Comparison of ENCODE assay signal across 8 cellular contexts in the genomic region with DNA sequence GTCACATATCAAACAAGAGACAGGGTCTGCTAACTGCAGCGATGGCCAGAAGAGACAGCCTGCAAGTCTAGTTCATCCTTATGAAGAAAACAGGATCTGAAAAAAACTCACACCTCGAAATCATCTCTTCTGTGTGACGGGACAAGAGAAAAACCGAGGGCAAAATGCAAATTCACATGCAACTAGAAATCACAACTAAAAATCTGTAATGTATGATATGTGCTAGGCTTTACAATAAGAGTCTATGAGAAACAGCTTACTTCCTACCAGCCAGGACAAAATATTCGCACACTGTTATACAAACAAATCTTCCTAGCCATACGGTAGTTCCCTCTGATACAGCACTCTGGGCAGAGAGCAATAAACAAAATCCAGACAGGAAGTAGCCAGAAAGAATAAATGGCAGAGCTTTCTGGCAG. TPM values are rescaled to one million over a fixed set of nuclear protein-coding genes. Genes with fewer than 3 reads are reported as not detected.
A peak's percentile ranks its signal among the peaks of the same experiment; 100 is the strongest.
DNase-seq lines count a peak whose midpoint lies in the region; ATAC-seq and TF ChIP-seq lines count a peak whose summit lies in the region.

No MANE protein-coding gene starts in this region.

- intact Hi-C loops in lower lobe of right lung (cut with DNase I), result no loop called here

- ATAC-seq in GM18520 (IDR thresholded peaks at IDR 0.05; ENCODE audit: unreplicated experiment) (peak; percentile 49), lower lobe of right lung (peak; percentile 48 to 49)

- H3K9me3 ChIP-seq in OCI-LY3 (ENCODE audit: insufficient read depth, low read length), result no peaks in the 10 kb centered on the region
- no peaks in the 10 kb centered on the region for H3K9me3 ChIP-seq in lower lobe of right lung

- H3K27me3 ChIP-seq in OCI-LY3 (ENCODE audit: low read depth, low read length) (no peaks in the 10 kb centered on the region), lower lobe of right lung (ENCODE audit: low read depth) (no peaks in the 10 kb centered on the region)

- peak overlapping the region; percentile 22 for H3K27ac ChIP-seq in OCI-LY3 (ENCODE audit: low read length)
- H3K27ac ChIP-seq in lower lobe of right lung, result peak overlapping the region; percentile 65

- peaks cover 3% of the 10 kb centered on the region for H3K36me3 ChIP-seq in OCI-LY3 (replicated peaks; ENCODE audit: low read depth, low read length)
- no peaks in the 10 kb centered on the region for H3K36me3 ChIP-seq in lower lobe of right lung

- peak overlapping the region; percentile 51 for H3K4me2 ChIP-seq in OCI-LY3 (ENCODE audit: low read length)

- H4K20me1 ChIP-seq in OCI-LY3 (ENCODE audit: insufficient read depth, low read length), result no peaks in the 10 kb centered on the region

- DNase-seq in H4 (ENCODE audit: low spot score) (peak; percentile 54), lower lobe of right lung (no peak), SW 1271 (lab: John Stamatoyannopoulos, UW) (no peak), NCI-H1930 (lab: John Stamatoyannopoulos, UW) (no peak), SKM-1 (lab: John Stamatoyannopoulos, UW; ENCODE audit: unreplicated experiment) (no peak), RKO (ENCODE audit: low spot score) (no peak)

- TF ChIP-seq CTCF in OCI-LY3 (IDR thresholded peaks at IDR 0.05; ENCODE audit: low read depth, low read length) (no peak), lower lobe of right lung (IDR thresholded peaks at IDR 0.05) (no peak)

- H3K4me3 ChIP-seq in OCI-LY3 (ENCODE audit: low read length) (peak overlapping the region; percentile 22), lower lobe of right lung (no peak overlapping the region)

- H3K4me1 ChIP-seq in OCI-LY3 (ENCODE audit: low read length), result peaks cover 37% of the 10 kb centered on the region
- peaks cover 66% of the 10 kb centered on the region for H3K4me1 ChIP-seq in lower lobe of right lung

- H2AFZ ChIP-seq in OCI-LY3 (ENCODE audit: low read depth, low read length), result no peak overlapping the region

- 0 out of 2 replicates have a peak overlapping the region, but pooled peaks have one; percentile 3 for H3K9ac ChIP-seq in OCI-LY3 (ENCODE audit: low read length)

- H3K79me2 ChIP-seq in OCI-LY3 (ENCODE audit: low read length), result peaks cover 7% of the 10 kb centered on the region

RNA-seq across cellular contexts. Expression of gene ANKRD44, which starts 48.8 kb away (rescaled TPM):
- 1.9 and 4.0 TPM in 2 replicates for total RNA-seq in H4 (2014; rRNA removed; shearing (Covaris generic))
- total RNA-seq in lower lobe of right lung, result 58.7 TPM

Comparison
In these comparisons a context has a peak if more than half of its experiments do, and no peak if none do; other contexts are left out.
1. RNA of gene ANKRD44, which starts 48.8 kb away (total RNA-seq): 58.7 TPM in lower lobe of right lung (single experiment); 1.9 to 4.0 TPM in H4; every median in the first group is over 10 times any median in the second.